7 cellular contexts compared by ENCODE assay signal in the genomic region with DNA sequence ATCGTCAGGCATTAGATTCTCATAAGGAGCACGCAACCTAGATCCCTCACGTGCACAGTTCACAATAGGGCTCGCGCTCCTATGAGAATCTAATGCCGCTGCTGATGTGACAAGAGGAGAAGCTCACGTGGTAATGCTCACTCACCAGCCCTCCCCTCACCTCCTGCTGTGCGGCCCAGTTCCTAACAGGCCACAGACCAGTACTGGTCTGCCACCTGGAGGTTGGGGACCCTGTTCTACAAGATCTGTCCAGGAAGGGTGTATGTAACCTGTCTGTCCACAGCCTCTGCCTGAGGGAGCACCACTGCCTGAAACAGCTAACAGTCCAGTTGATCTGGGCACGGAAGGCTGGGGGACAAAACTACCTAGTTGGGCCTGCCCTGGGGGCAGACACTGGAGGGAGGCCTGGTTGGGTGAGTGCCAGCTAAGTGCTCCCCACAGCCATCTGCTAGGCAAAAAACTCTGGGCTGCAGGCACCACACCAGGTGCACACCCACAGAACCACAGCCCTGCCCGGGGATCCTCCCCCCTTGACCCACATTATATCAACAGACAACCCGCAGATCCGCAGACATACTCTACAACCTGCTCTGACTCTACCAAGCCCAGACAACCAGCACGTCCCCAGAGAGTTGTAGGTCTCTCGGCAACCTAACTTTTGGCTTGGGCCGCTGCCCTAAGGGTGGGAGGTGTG.
DNase-seq lines count a peak whose midpoint lies in the region; ATAC-seq lines count a peak whose summit lies in the region.
"Not testable (repeated sequence)": the region's sequence is repeated elsewhere in the genome, so short reads cannot be mapped to it uniquely, and the experiment has no call there.

No MANE protein-coding gene starts in this region.

- CTCF ChIA-PET in naive thymus-derived CD4-positive, alpha-beta T cell (lab: Charles Lee) = not testable (repeated sequence)

- H3K27ac Mint-ChIP-seq in naive thymus-derived CD4-positive, alpha-beta T cell = peak overlapping the region in 6 of 9 donors; percentile 1 to 74 (median 45)

- H3K4me1 ChIP-seq in naive thymus-derived CD4-positive, alpha-beta T cell (ENCODE audit: control insufficient read depth in 2 of 2, insufficient read depth in 2 of 2, low read length in 2 of 2) = not testable (repeated sequence)

- intact Hi-C loops in naive thymus-derived CD4-positive, alpha-beta T cell (cut with micrococcal nuclease) = not testable (repeated sequence)

- H3K9me3 Mint-ChIP-seq in naive thymus-derived CD4-positive, alpha-beta T cell = not testable (repeated sequence)

- DNase-seq in KBM-7 = peak; percentile 28
- peak; percentile 28 to 50 for DNase-seq in SHP77 (lab: John Stamatoyannopoulos, UW)
- peak; percentile 25 to 31 for DNase-seq in activated T-cell treated with anti-CD3 and anti-CD28 coated beads, Interleukin-2, amount 50 U/mL, for 48 hours
- DNase-seq in glomerular visceral epithelial cell (ENCODE audit: extremely low spot score) = peak; percentile 3
- DNase-seq in naive thymus-derived CD4-positive, alpha-beta T cell = peak in 2 of 9 donors; percentile 1 to 34

- POLR2A ChIA-PET in naive thymus-derived CD4-positive, alpha-beta T cell (lab: Charles Lee) = not testable (repeated sequence)

- H3K9me3 ChIP-seq in naive thymus-derived CD4-positive, alpha-beta T cell (ENCODE audit: control insufficient read depth in 2 of 3, low read length in 3 of 3) = not testable (repeated sequence)

- in situ Hi-C loops in KBM-7 (cut with MboI; ENCODE audit: low pct_unique_long_range_greater_than_20kb, low sequenced_read_pairs) = not testable (repeated sequence)

- H3K27ac ChIP-seq in naive thymus-derived CD4-positive, alpha-beta T cell (ENCODE audit: low read depth, low read length) = not testable (repeated sequence)

- not testable (repeated sequence) for H3K27me3 Mint-ChIP-seq in naive thymus-derived CD4-positive, alpha-beta T cell

- H3K4me3 ChIP-seq in naive thymus-derived CD4-positive, alpha-beta T cell (ENCODE audit: low read length) = not testable (repeated sequence)

- not testable (repeated sequence) for H3K27me3 ChIP-seq in naive thymus-derived CD4-positive, alpha-beta T cell (ENCODE audit: control insufficient read depth in 2 of 2, insufficient read depth in 2 of 2, low read length in 2 of 2)

- H3K4me3 Mint-ChIP-seq in naive thymus-derived CD4-positive, alpha-beta T cell = peak overlapping the region in 9 of 10 donors; percentile 33 to 88 (median 73)

- peaks cover 0 to 12% (median 6%) of the 10 kb centered on the region in 5 donors for H3K36me3 Mint-ChIP-seq in naive thymus-derived CD4-positive, alpha-beta T cell

- H3K4me1 Mint-ChIP-seq in naive thymus-derived CD4-positive, alpha-beta T cell = peaks cover 5 to 15% (median 11%) of the 10 kb centered on the region in 7 donors

- H3K36me3 ChIP-seq in naive thymus-derived CD4-positive, alpha-beta T cell (ENCODE audit: control insufficient read depth in 2 of 3, insufficient read depth in 3 of 3, low read length in 3 of 3) = not testable (repeated sequence)

- ATAC-seq in GM18498 (IDR thresholded peaks at IDR 0.05; ENCODE audit: unreplicated experiment) = peak; percentile 86
- peak; percentile 56 for ATAC-seq in HG02610 (IDR thresholded peaks at IDR 0.05; ENCODE audit: unreplicated experiment)
- ATAC-seq in naive thymus-derived CD4-positive, alpha-beta T cell = peak; percentile 82
